In the genomic region with DNA sequence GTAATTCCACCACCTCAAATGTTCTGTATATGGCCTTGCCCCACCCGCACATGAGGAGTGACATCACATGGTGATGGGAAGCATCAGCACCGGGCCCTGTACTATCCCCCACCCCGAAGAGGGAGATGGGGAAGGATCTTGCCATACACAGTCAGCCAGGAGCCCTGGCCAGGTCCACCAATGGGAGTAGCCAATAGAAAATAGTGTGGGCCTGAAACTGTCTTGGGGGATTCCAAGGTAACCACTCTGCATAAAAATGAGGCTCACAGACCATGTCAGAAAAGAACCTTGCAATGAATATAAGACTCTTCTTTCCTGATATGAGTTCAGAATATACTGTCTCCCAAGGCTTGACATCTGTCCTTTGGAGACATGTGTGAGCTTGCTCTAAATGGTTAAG, we compare ENCODE assay signal across 22 cellular contexts. TPM values are rescaled to one million over a fixed set of nuclear protein-coding genes. Genes with fewer than 3 reads are reported as not detected.
DNase-seq lines count a peak whose midpoint lies in the region; ATAC-seq and TF ChIP-seq lines count a peak whose summit lies in the region.
"Had no signal": no experiment of that assay in that cellular context is flagged by ENCODE, and none has a peak within 500 bp of the region (broad histone marks: within the 10 kb centered on the region; RNA-seq: fewer than 3 reads in every experiment).

No MANE protein-coding gene starts in this region.

- H3K9me3 ChIP-seq in BLaER1, result peaks cover 19% of the 10 kb centered on the region
- H3K9me3 ChIP-seq: HAP-1, right lobe of liver had no signal

- no peak overlapping the region for H3K4me3 Mint-ChIP-seq in central memory CD8-positive, alpha-beta T cell
- no peak overlapping the region for H3K4me3 Mint-ChIP-seq in progenitor cell of endocrine pancreas (ENCODE audit: low read depth)
- H3K4me3 Mint-ChIP-seq: activated naive CD8-positive, alpha-beta T cell treated with anti-CD3 and anti-CD28 coated beads, Interleukin-2, amount 50 U/mL, for 24 hours; activated T-helper 17 cell treated with anti-CD3 and anti-CD28 coated beads, Interleukin-2, amount 50 U/mL, for 72 hours; stimulated activated naive CD8-positive, alpha-beta T cell treated with anti-CD3 and anti-CD28 coated beads, Interleukin-15, Interleukin-2, amounts not matched to agents 100 ng/mL and 50 ng/mL, for 24 hours; type B pancreatic cell had no signal

- peaks cover 44% of the 10 kb centered on the region for H3K4me1 Mint-ChIP-seq in central memory CD8-positive, alpha-beta T cell
- peaks cover 4% of the 10 kb centered on the region for H3K4me1 Mint-ChIP-seq in progenitor cell of endocrine pancreas (ENCODE audit: low read depth)

- no peaks in the 10 kb centered on the region for H4K20me1 ChIP-seq in BLaER1

- peak overlapping the region; percentile 41 for H3K27ac Mint-ChIP-seq in central memory CD8-positive, alpha-beta T cell (ENCODE audit: low read depth)
- no peak overlapping the region for H3K27ac Mint-ChIP-seq in progenitor cell of endocrine pancreas
- H3K27ac Mint-ChIP-seq: activated naive CD8-positive, alpha-beta T cell treated with anti-CD3 and anti-CD28 coated beads, Interleukin-2, amount 50 U/mL, for 24 hours; activated T-helper 17 cell treated with anti-CD3 and anti-CD28 coated beads, Interleukin-2, amount 50 U/mL, for 72 hours; stimulated activated naive CD8-positive, alpha-beta T cell treated with anti-CD3 and anti-CD28 coated beads, Interleukin-15, Interleukin-2, amounts not matched to agents 100 ng/mL and 50 ng/mL, for 24 hours; type B pancreatic cell had no signal

- H3K36me3 Mint-ChIP-seq in central memory CD8-positive, alpha-beta T cell (ENCODE audit: insufficient read depth), result no peaks in the 10 kb centered on the region
- H3K36me3 Mint-ChIP-seq in progenitor cell of endocrine pancreas (ENCODE audit: insufficient read depth), result no peaks in the 10 kb centered on the region
- H3K36me3 Mint-ChIP-seq: type B pancreatic cell had no signal

- peak overlapping the region; percentile 78 for H3K27ac ChIP-seq in BLaER1
- H3K27ac ChIP-seq: brain microvascular endothelial cell, coronary artery, right lobe of liver, RWPE1 had no signal

- no peaks in the 10 kb centered on the region for H3K27me3 ChIP-seq in BLaER1
- H3K27me3 ChIP-seq: brain microvascular endothelial cell, right lobe of liver had no signal

- H3K4me2 ChIP-seq in BLaER1, result peak overlapping the region; percentile 97

- no peak for DNase-seq in central memory CD8-positive, alpha-beta T cell (ENCODE audit: low spot score in 2 of 2)
- DNase-seq in progenitor cell of endocrine pancreas (ENCODE audit: low spot score, unreplicated experiment) (no peak), SKM-1 (lab: John Stamatoyannopoulos, UW; ENCODE audit: unreplicated experiment) (no peak), GM03348 (ENCODE audit: low spot score) (no peak)
- DNase-seq: 8988T; activated CD4-positive, alpha-beta T cell treated with anti-CD3 and anti-CD28 coated beads for 48 hours; activated naive CD8-positive, alpha-beta T cell treated with anti-CD3 and anti-CD28 coated beads, Interleukin-2, amount 50 U/mL, for 24 hours; brain microvascular endothelial cell; head of caudate nucleus; NCI-H510A; right lobe of liver; stimulated activated CD4-positive, alpha-beta T cell treated with anti-CD3 and anti-CD28 coated beads, Interleukin-15, amount 100 ng/mL, for 24 hours had no signal

- H3K4me3 ChIP-seq in BLaER1, result no peak overlapping the region
- H3K4me3 ChIP-seq: coronary artery, HAP-1, right lobe of liver had no signal

- peaks cover 55% of the 10 kb centered on the region for H3K4me1 ChIP-seq in BLaER1
- H3K4me1 ChIP-seq: HAP-1 had no signal

- ATAC-seq in GM18907 (IDR thresholded peaks at IDR 0.05; ENCODE audit: unreplicated experiment) (peak; percentile 63), HG02763 (IDR thresholded peaks at IDR 0.05; ENCODE audit: unreplicated experiment) (peak; percentile 41), HG02981 (IDR thresholded peaks at IDR 0.05; ENCODE audit: unreplicated experiment) (no peak)
- no peak for ATAC-seq in central memory CD8-positive, alpha-beta T cell (replicated peaks; ENCODE audit: extremely low read depth, poor library complexity, severe bottlenecking)
- ATAC-seq: activated naive CD8-positive, alpha-beta T cell treated with anti-CD3 and anti-CD28 coated beads, Interleukin-2, amount 50 U/mL, for 24 hours; activated T-helper 17 cell treated with anti-CD3 and anti-CD28 coated beads, Interleukin-2, amount 50 U/mL, for 72 hours; right lobe of liver had no signal

- TF ChIP-seq CTCF in progenitor cell of endocrine pancreas (IDR thresholded peaks at IDR 0.05; ENCODE audit: unreplicated experiment), result no peak

- H3K36me3 ChIP-seq in BLaER1, result peaks cover 10% of the 10 kb centered on the region; the same call in 1 of the 2 replicates
- H3K36me3 ChIP-seq: brain microvascular endothelial cell, HAP-1, right lobe of liver had no signal

- H3K9me3 Mint-ChIP-seq in central memory CD8-positive, alpha-beta T cell, result no peaks in the 10 kb centered on the region
- peaks cover 3% of the 10 kb centered on the region for H3K9me3 Mint-ChIP-seq in progenitor cell of endocrine pancreas (ENCODE audit: low read depth)
- H3K9me3 Mint-ChIP-seq: activated naive CD8-positive, alpha-beta T cell treated with anti-CD3 and anti-CD28 coated beads, Interleukin-2, amount 50 U/mL, for 24 hours; activated T-helper 17 cell treated with anti-CD3 and anti-CD28 coated beads, Interleukin-2, amount 50 U/mL, for 72 hours; type B pancreatic cell had no signal

- peaks cover 1% of the 10 kb centered on the region for H3K27me3 Mint-ChIP-seq in central memory CD8-positive, alpha-beta T cell
- H3K27me3 Mint-ChIP-seq in progenitor cell of endocrine pancreas, result peaks cover 21% of the 10 kb centered on the region

- H3K9ac ChIP-seq in BLaER1, result 0 out of 2 replicates have a peak overlapping the region, but pooled peaks have one; percentile 36

RNA-seq across cellular contexts. Expression of a gene that starts 51.1 kb away (rescaled TPM):
- not detected in 2 replicates for total RNA-seq in progenitor cell of endocrine pancreas
- total RNA-seq: activated T-helper 17 cell treated with anti-CD3 and anti-CD28 coated beads, Interleukin-2, amount 50 U/mL, for 72 hours had no signal

Comparison
In these comparisons a context has a peak if more than half of its experiments do, and no peak if none do; other contexts are left out.
1. ATAC-seq: peak in GM18907 (single experiment) and HG02763 (single experiment); none in central memory CD8-positive, alpha-beta T cell (single experiment) and HG02981 (single experiment).